ENCODE assay signal across 8 cellular contexts in genomic region chr12:132489078-132489601, GRCh38. TPM values are rescaled to one million over a fixed set of nuclear protein-coding genes. Genes with fewer than 3 reads are reported as not detected.
A peak's percentile ranks its signal among the peaks of the same experiment; 100 is the strongest.
DNase-seq lines count a peak whose midpoint lies in the region; ATAC-seq, FAIRE-seq and TF ChIP-seq lines count a peak whose summit lies in the region.

No MANE protein-coding gene starts in this region.

- H3K4me1 ChIP-seq in colonic mucosa (peaks cover 27% of the 10 kb centered on the region), mucosa of stomach (ENCODE audit: control insufficient read depth, insufficient read depth, low read length) (peaks cover 45% of the 10 kb centered on the region)

- peak; percentile 19 for ATAC-seq in HG03175 (IDR thresholded peaks at IDR 0.05; ENCODE audit: unreplicated experiment)
- peak; percentile 39 to 41 for ATAC-seq in activated CD4-positive, CD25-positive, alpha-beta regulatory T cell treated with anti-CD3 and anti-CD28 coated beads, Interleukin-2, amount 50 U/mL, for 24 hours
- peak; percentile 67 for ATAC-seq in stimulated activated naive CD8-positive, alpha-beta T cell treated with anti-CD3 and anti-CD28 coated beads, Interleukin-15, amount 100 ng/mL, for 72 hours
- no peak for ATAC-seq in HG03097 (IDR thresholded peaks at IDR 0.05; ENCODE audit: low FRiP score, unreplicated experiment)

- no peak for TF ChIP-seq POLR2A in GM12892 (IDR thresholded peaks at IDR 0.05; ENCODE audit: low read depth, low read length)

- FAIRE-seq in GM12892 (lab: Jason Lieb, UNC), result peak; percentile 33

- H3K36me3 ChIP-seq in colonic mucosa (no peaks in the 10 kb centered on the region), mucosa of stomach (ENCODE audit: control insufficient read depth, insufficient read depth, low read length) (no peaks in the 10 kb centered on the region)

- no peak for TF ChIP-seq CTCF in colonic mucosa (IDR thresholded peaks at IDR 0.05)

- peak overlapping the region; percentile 66 for H3K4me3 ChIP-seq in colonic mucosa
- H3K4me3 ChIP-seq in mucosa of stomach (ENCODE audit: low read length), result no peak overlapping the region

- peaks cover 0 to 8% of the 10 kb centered on the region in 2 donors for H3K9me3 Mint-ChIP-seq in stimulated activated naive CD8-positive, alpha-beta T cell treated with anti-CD3 and anti-CD28 coated beads, Interleukin-15, amount 100 ng/mL, for 72 hours

- H3K4me3 Mint-ChIP-seq in stimulated activated naive CD8-positive, alpha-beta T cell treated with anti-CD3 and anti-CD28 coated beads, Interleukin-15, amount 100 ng/mL, for 72 hours, result peak overlapping the region; percentile 95 to 96

- H3K9ac ChIP-seq in colonic mucosa (ENCODE audit: low read depth in 2 of 2, low read length in 2 of 2) (peak overlapping the region; percentile 66 to 75), mucosa of stomach (ENCODE audit: low read length) (peak overlapping the region; percentile 37)

- intact Hi-C loops in colonic mucosa (cut with DNase I), result no loop called here

- H3K27ac ChIP-seq in colonic mucosa, result peak overlapping the region; percentile 63

- peak overlapping the region; percentile 50 to 84 for H3K27ac Mint-ChIP-seq in stimulated activated naive CD8-positive, alpha-beta T cell treated with anti-CD3 and anti-CD28 coated beads, Interleukin-15, amount 100 ng/mL, for 72 hours

- no peaks in the 10 kb centered on the region for H3K27me3 Mint-ChIP-seq in stimulated activated naive CD8-positive, alpha-beta T cell treated with anti-CD3 and anti-CD28 coated beads, Interleukin-15, amount 100 ng/mL, for 72 hours

- no peaks in the 10 kb centered on the region for H3K9me3 ChIP-seq in colonic mucosa
- H3K9me3 ChIP-seq in mucosa of stomach (ENCODE audit: control insufficient read depth, low read length), result no peaks in the 10 kb centered on the region

- H3K27me3 ChIP-seq in colonic mucosa (no peaks in the 10 kb centered on the region), mucosa of stomach (ENCODE audit: control insufficient read depth, insufficient read depth, low read length) (no peaks in the 10 kb centered on the region)

- peaks cover 71% of the 10 kb centered on the region for H3K4me1 Mint-ChIP-seq in stimulated activated naive CD8-positive, alpha-beta T cell treated with anti-CD3 and anti-CD28 coated beads, Interleukin-15, amount 100 ng/mL, for 72 hours

- DNase-seq in GM12892 (ENCODE audit: insufficient read length) (no peak), colonic mucosa (peak; percentile 52), NCI-H2171 treated with DMSO at 0.1 percent for 48 hours (lab: John Stamatoyannopoulos, UW) (no peak)
- peak; percentile 63 to 76 for DNase-seq in stimulated activated naive CD8-positive, alpha-beta T cell treated with anti-CD3 and anti-CD28 coated beads, Interleukin-15, amount 100 ng/mL, for 72 hours

RNA-seq across cellular contexts. Expression of gene FBRSL1, which starts 0.8 kb away (rescaled TPM):
- polyA plus RNA-seq in GM12892 (2012; ENCODE audit: missing spikeins), result 3.1 TPM
- total RNA-seq in colonic mucosa, result 100 to 1,000 TPM in 1 of 2 donors, 10 to 100 TPM in 1; 51.9 to 101 TPM

Comparison
In these comparisons a context has a peak if more than half of its experiments do, and no peak if none do; other contexts are left out.
1. DNase-seq: peak in colonic mucosa (single experiment) and stimulated activated naive CD8-positive, alpha-beta T cell treated with anti-CD3 and anti-CD28 coated beads, Interleukin-15, amount 100 ng/mL, for 72 hours (2 of 2); none in GM12892 (single experiment) and NCI-H2171 treated with DMSO at 0.1 percent for 48 hours (single experiment).